ENCODE assay signal across 8 cellular contexts in genomic region chrX:107684956-107685385, GRCh38. TPM values are rescaled to one million over a fixed set of nuclear protein-coding genes. Genes with fewer than 3 reads are reported as not detected.
A peak's percentile ranks its signal among the peaks of the same experiment; 100 is the strongest.
DNase-seq lines count a peak whose midpoint lies in the region; ATAC-seq lines count a peak whose summit lies in the region.

No MANE protein-coding gene starts in this region.

- peaks cover 39 to 54% (median 49%) of the 10 kb centered on the region in 3 donors for H3K4me1 Mint-ChIP-seq in T-cell
- H3K4me1 Mint-ChIP-seq in stimulated activated memory B cell treated with anti-CD40 and anti-IgM and Interleukin-4, amounts not matched to agents 10 μg/mL and 1 μg/mL and 100 μg/mL, for 72 hours = peaks cover 35% of the 10 kb centered on the region

- CTCF ChIA-PET in T-cell (lab: Charles Lee) = interaction anchor here in 1 of 2 donors (0.5 to 0.8 kb wide), 2 partner anchors 32 to 224 kb away, joined by 3 read pairs; no protein-coding TSS in a partner anchor

- H3K9me3 Mint-ChIP-seq in T-cell = no peaks in the 10 kb centered on the region
- no peaks in the 10 kb centered on the region for H3K9me3 Mint-ChIP-seq in stimulated activated memory B cell treated with anti-CD40 and anti-IgM and Interleukin-4, amounts not matched to agents 10 μg/mL and 1 μg/mL and 100 μg/mL, for 72 hours

- ATAC-seq in GM19324 (IDR thresholded peaks at IDR 0.05; ENCODE audit: low FRiP score, unreplicated experiment) (peak; percentile 74), HG03175 (IDR thresholded peaks at IDR 0.05; ENCODE audit: unreplicated experiment) (peak; percentile 95), T-cell (replicated peaks in 1 of 4) (peak; percentile 23 to 49 (median 26))
- no peak for ATAC-seq in stimulated activated memory B cell treated with anti-CD40 and anti-IgM and Interleukin-4, amounts not matched to agents 10 μg/mL and 1 μg/mL and 100 μg/mL, for 72 hours

- H3K27me3 Mint-ChIP-seq in T-cell = peaks cover 0 to 7% of the 10 kb centered on the region in 2 donors
- H3K27me3 Mint-ChIP-seq in stimulated activated memory B cell treated with anti-CD40 and anti-IgM and Interleukin-4, amounts not matched to agents 10 μg/mL and 1 μg/mL and 100 μg/mL, for 72 hours = no peaks in the 10 kb centered on the region

- POLR2A ChIA-PET in T-cell (lab: Charles Lee) = no interaction called here

- H3K27ac Mint-ChIP-seq in T-cell = peak overlapping the region in 1 of 2 donors; percentile 11
- H3K27ac Mint-ChIP-seq in stimulated activated memory B cell treated with anti-CD40 and anti-IgM and Interleukin-4, amounts not matched to agents 10 μg/mL and 1 μg/mL and 100 μg/mL, for 72 hours = no peak overlapping the region

- H3K4me3 Mint-ChIP-seq in T-cell = no peak overlapping the region
- H3K4me3 Mint-ChIP-seq in stimulated activated memory B cell treated with anti-CD40 and anti-IgM and Interleukin-4, amounts not matched to agents 10 μg/mL and 1 μg/mL and 100 μg/mL, for 72 hours = no peak overlapping the region

- DNase-seq in A172 (ENCODE audit: low spot score) (peak; percentile 18), T-cell (no peak), glomerular visceral epithelial cell (ENCODE audit: extremely low spot score) (peak; percentile 84), NCI-H345 (lab: John Stamatoyannopoulos, UW) (no peak)
- DNase-seq in stimulated activated CD8-positive, alpha-beta memory T cell treated with anti-CD3 and anti-CD28 coated beads, Interleukin-4, amount 100 ng/mL, for 48 hours = peak; percentile 30

- H3K36me3 Mint-ChIP-seq in T-cell = no peaks in the 10 kb centered on the region
- no peaks in the 10 kb centered on the region for H3K36me3 Mint-ChIP-seq in stimulated activated memory B cell treated with anti-CD40 and anti-IgM and Interleukin-4, amounts not matched to agents 10 μg/mL and 1 μg/mL and 100 μg/mL, for 72 hours

RNA-seq across cellular contexts. Expression of gene PRPS1, which starts 56.7 kb away (rescaled TPM):
- 35.2 and 36.5 TPM in 2 replicates for total RNA-seq in A172 (2014; rRNA removed; shearing (Covaris generic))
- 10 to 100 TPM; 57.9 to 74.0 (median 60.7) TPM for total RNA-seq in T-cell

Comparison
In these comparisons a context has a peak if more than half of its experiments do, and no peak if none do; other contexts are left out.
1. DNase-seq: peak in A172 (single experiment), glomerular visceral epithelial cell (single experiment) and stimulated activated CD8-positive, alpha-beta memory T cell treated with anti-CD3 and anti-CD28 coated beads, Interleukin-4, amount 100 ng/mL, for 48 hours (single experiment); none in T-cell (0 of 34) and NCI-H345 (single experiment).